Comparison of ENCODE assay signal across 20 cellular contexts in genomic region chr2:11096591-11096990, GRCh38. TPM values are rescaled to one million over a fixed set of nuclear protein-coding genes. Genes with fewer than 3 reads are reported as not detected.
DNase-seq lines count a peak whose midpoint lies in the region; ATAC-seq and TF ChIP-seq lines count a peak whose summit lies in the region.
"Had no signal": no experiment of that assay in that cellular context is flagged by ENCODE, and none has a peak within 500 bp of the region (broad histone marks: within the 10 kb centered on the region; RNA-seq: fewer than 3 reads in every experiment).

No MANE protein-coding gene starts in this region.

- H3K9me3 ChIP-seq in upper lobe of right lung: no peaks in the 10 kb centered on the region
- H3K9me3 ChIP-seq: BLaER1 had no signal

- peaks cover 3% of the 10 kb centered on the region for H3K36me3 Mint-ChIP-seq in activated CD8-positive, alpha-beta memory T cell treated with anti-CD3 and anti-CD28 coated beads, Interleukin-2, amount 10 ng/mL, durations not matched to agents 7 days and 5 days
- H3K36me3 Mint-ChIP-seq: CD14-positive monocyte had no signal

- peaks cover 33% of the 10 kb centered on the region for H3K27me3 Mint-ChIP-seq in activated CD8-positive, alpha-beta memory T cell treated with anti-CD3 and anti-CD28 coated beads, Interleukin-2, amount 10 ng/mL, durations not matched to agents 7 days and 5 days
- H3K27me3 Mint-ChIP-seq: CD4-positive, alpha-beta T cell; CD8-positive, alpha-beta memory T cell had no signal

- intact Hi-C loops in upper lobe of right lung (cut with DNase I): no loop called here

- H3K27ac Mint-ChIP-seq in activated CD8-positive, alpha-beta memory T cell treated with anti-CD3 and anti-CD28 coated beads, Interleukin-2, amount 10 ng/mL, durations not matched to agents 7 days and 5 days: no peak overlapping the region
- H3K27ac Mint-ChIP-seq: B cell; CD14-positive monocyte; CD4-positive, alpha-beta T cell had no signal

- no peak for ATAC-seq in activated CD8-positive, alpha-beta memory T cell treated with anti-CD3 and anti-CD28 coated beads, Interleukin-2, amount 10 ng/mL, durations not matched to agents 7 days and 5 days
- ATAC-seq in upper lobe of right lung (no peak), HG03378 (IDR thresholded peaks at IDR 0.05; ENCODE audit: unreplicated experiment) (no peak), GM21737 (IDR thresholded peaks at IDR 0.05; ENCODE audit: unreplicated experiment) (no peak), GM19328 (IDR thresholded peaks at IDR 0.05; ENCODE audit: unreplicated experiment) (no peak)

- no peak for TF ChIP-seq CTCF in upper lobe of right lung (IDR thresholded peaks at IDR 0.05)

- H3K4me1 ChIP-seq in upper lobe of right lung: no peaks in the 10 kb centered on the region
- H3K4me1 ChIP-seq: BLaER1 had no signal

- no peak overlapping the region for H3K4me3 ChIP-seq in upper lobe of right lung
- H3K4me3 ChIP-seq: BLaER1, GM23248 had no signal

- H3K27ac ChIP-seq in upper lobe of right lung: no peak overlapping the region
- H3K27ac ChIP-seq: 22Rv1, BLaER1, GM23248 had no signal

- H3K4me1 Mint-ChIP-seq in activated CD8-positive, alpha-beta memory T cell treated with anti-CD3 and anti-CD28 coated beads, Interleukin-2, amount 10 ng/mL, durations not matched to agents 7 days and 5 days: peaks cover 2% of the 10 kb centered on the region
- H3K4me1 Mint-ChIP-seq: B cell; CD14-positive monocyte; CD8-positive, alpha-beta memory T cell had no signal

- no peaks in the 10 kb centered on the region for H3K27me3 ChIP-seq in upper lobe of right lung
- H3K27me3 ChIP-seq: BLaER1 had no signal

- DNase-seq in activated CD8-positive, alpha-beta memory T cell treated with anti-CD3 and anti-CD28 coated beads, Interleukin-2, amount 10 ng/mL, durations not matched to agents 7 days and 5 days: peak; percentile 33
- DNase-seq in activated CD8-positive, alpha-beta memory T cell treated with anti-CD3 and anti-CD28 coated beads, Interleukin-2, amount 50 U/mL, for 48 hours: no peak
- DNase-seq in ecto neural progenitor cell (ENCODE audit: low spot score) (peak; percentile 15), mesenteric fat pad (ENCODE audit: low spot score) (peak; percentile 55), upper lobe of right lung (peak; percentile 34)
- DNase-seq: Calu3; CD4-positive, alpha-beta T cell; CD8-positive, alpha-beta memory T cell; DMS53; DMS79 treated with DMSO at 0.1 percent for 48 hours; GF-D8; H7 had no signal

- H3K4me3 Mint-ChIP-seq in activated CD8-positive, alpha-beta memory T cell treated with anti-CD3 and anti-CD28 coated beads, Interleukin-2, amount 10 ng/mL, durations not matched to agents 7 days and 5 days: no peak overlapping the region
- H3K4me3 Mint-ChIP-seq: B cell; CD14-positive monocyte; CD4-positive, alpha-beta T cell; CD8-positive, alpha-beta memory T cell had no signal

- no peaks in the 10 kb centered on the region for H3K36me3 ChIP-seq in upper lobe of right lung
- H3K36me3 ChIP-seq: BLaER1 had no signal

- H3K9me3 Mint-ChIP-seq in activated CD8-positive, alpha-beta memory T cell treated with anti-CD3 and anti-CD28 coated beads, Interleukin-2, amount 10 ng/mL, durations not matched to agents 7 days and 5 days (ENCODE audit: low read depth): peaks cover 2% of the 10 kb centered on the region
- H3K9me3 Mint-ChIP-seq: CD4-positive, alpha-beta T cell; CD8-positive, alpha-beta memory T cell had no signal

- CTCF ChIA-PET in activated CD8-positive, alpha-beta memory T cell treated with anti-CD3 and anti-CD28 coated beads, Interleukin-2, amount 10 ng/mL, durations not matched to agents 7 days and 5 days (lab: Charles Lee): no interaction called here

RNA-seq across cellular contexts. Expression of gene SLC66A3, which starts 58.7 kb away (rescaled TPM):
- total RNA-seq in activated CD8-positive, alpha-beta memory T cell treated with anti-CD3 and anti-CD28 coated beads, Interleukin-2, amount 10 ng/mL, durations not matched to agents 7 days and 5 days: 10 to 100 TPM in 1 of 2 experiments, 1 to 10 TPM in 1; 9.9 to 15.9 TPM
- total RNA-seq in mesenteric fat pad: 19.9 TPM
- total RNA-seq in upper lobe of right lung: 21.2 TPM
